1 cellular context compared by ENCODE assay signal in the genomic region with DNA sequence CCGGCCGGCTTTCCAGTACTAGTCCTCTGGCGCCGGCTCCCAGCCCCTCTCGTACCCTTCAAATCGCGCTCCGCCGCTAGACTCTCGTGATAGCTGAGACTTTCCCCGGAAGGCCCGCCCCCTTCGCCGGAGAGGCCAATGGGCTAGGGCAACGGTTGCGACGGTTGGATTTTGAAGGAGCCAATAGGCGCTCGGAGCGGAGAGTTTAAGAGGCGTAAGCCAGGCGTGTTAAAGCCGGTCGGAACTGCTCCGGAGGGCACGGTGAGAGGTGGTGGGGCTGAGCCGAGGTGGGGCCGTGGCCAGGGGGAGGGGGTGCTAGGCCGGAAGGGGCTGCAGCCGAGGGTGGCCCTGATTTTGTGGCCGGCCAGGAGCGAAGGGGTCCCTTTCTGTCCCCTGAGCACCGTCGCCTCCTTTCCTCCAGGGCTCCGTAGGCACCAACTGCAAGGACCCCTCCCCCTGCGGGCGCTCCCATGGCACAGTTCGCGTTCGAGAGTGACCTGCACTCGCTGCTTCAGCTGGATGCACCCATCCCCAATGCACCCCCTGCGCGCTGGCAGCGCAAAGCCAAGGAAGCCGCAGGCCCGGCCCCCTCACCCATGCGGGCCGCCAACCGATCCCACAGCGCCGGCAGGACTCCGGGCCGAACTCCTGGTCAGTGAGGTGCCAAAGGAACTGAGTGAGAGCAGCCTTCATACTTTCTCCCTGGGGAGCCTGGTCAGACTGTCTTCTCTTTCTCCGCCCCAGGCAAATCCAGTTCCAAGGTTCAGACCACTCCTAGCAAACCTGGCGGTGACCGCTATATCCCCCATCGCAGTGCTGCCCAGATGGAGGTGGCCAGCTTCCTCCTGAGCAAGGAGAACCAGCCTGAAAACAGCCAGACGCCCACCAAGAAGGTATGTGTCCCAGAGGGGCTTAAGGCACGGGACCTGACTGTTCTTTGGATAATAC.
TF ChIP-seq lines count a peak whose summit lies in the region.

A gene (plus strand): TSS at position 236 of the 948 bp plus-strand sequence. CDS start 235 bp downstream, at position 471.

TF ChIP-seq in HEK293, 187 proteins besides CTCF, POLR2A, EP300 and RAD21 (continued from another document):
- TF ChIP-seq, protein P1, sequence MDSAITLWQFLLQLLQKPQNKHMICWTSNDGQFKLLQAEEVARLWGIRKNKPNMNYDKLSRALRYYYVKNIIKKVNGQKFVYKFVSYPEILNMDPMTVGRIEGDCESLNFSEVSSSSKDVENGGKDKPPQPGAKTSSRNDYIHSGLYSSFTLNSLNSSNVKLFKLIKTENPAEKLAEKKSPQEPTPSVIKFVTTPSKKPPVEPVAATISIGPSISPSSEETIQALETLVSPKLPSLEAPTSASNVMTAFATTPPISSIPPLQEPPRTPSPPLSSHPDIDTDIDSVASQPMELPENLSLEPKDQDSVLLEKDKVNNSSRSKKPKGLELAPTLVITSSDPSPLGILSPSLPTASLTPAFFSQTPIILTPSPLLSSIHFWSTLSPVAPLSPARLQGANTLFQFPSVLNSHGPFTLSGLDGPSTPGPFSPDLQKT (IDR thresholded peaks at IDR 0.05; ENCODE audit: borderline replicate concordance, low read depth, low read length): no peak
- 0 out of 2 replicates have a peak, but pooled peaks have one; percentile 5 for TF ChIP-seq ZEB2 (tag by site-specific recombination; IDR thresholded peaks at IDR 0.05)
- TF ChIP-seq SP7 (tag by site-specific recombination; IDR thresholded peaks at IDR 0.05): peak; percentile 53
- peak; percentile 53 for TF ChIP-seq ZNF341 (tag by site-specific recombination; IDR thresholded peaks at IDR 0.05; ENCODE audit: low read depth)
- TF ChIP-seq ZNF76 (tag by site-specific recombination; IDR thresholded peaks at IDR 0.05; ENCODE audit: borderline replicate concordance, low read depth): peak; percentile 59; the same call in 1 of the 2 replicates
- TF ChIP-seq, protein P2, sequence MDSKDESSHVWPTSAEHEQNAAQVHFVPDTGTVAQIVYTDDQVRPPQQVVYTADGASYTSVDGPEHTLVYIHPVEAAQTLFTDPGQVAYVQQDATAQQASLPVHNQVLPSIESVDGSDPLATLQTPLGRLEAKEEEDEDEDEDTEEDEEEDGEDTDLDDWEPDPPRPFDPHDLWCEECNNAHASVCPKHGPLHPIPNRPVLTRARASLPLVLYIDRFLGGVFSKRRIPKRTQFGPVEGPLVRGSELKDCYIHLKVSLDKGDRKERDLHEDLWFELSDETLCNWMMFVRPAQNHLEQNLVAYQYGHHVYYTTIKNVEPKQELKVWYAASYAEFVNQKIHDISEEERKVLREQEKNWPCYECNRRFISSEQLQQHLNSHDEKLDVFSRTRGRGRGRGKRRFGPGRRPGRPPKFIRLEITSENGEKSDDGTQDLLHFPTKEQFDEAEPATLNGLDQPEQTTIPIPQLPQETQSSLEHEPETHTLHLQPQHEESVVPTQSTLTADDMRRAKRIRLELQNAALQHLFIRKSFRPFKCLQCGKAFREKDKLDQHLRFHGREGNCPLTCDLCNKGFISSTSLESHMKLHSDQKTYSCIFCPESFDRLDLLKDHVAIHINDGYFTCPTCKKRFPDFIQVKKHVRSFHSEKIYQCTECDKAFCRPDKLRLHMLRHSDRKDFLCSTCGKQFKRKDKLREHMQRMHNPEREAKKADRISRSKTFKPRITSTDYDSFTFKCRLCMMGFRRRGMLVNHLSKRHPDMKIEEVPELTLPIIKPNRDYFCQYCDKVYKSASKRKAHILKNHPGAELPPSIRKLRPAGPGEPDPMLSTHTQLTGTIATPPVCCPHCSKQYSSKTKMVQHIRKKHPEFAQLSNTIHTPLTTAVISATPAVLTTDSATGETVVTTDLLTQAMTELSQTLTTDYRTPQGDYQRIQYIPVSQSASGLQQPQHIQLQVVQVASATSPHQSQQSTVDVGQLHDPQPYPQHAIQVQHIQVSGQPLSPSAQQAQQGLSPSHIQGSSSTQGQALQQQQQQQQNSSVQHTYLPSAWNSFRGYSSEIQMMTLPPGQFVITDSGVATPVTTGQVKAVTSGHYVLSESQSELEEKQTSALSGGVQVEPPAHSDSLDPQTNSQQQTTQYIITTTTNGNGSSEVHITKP (tag by site-specific recombination; IDR thresholded peaks at IDR 0.05): peak; percentile 92
- TF ChIP-seq, protein P3, sequence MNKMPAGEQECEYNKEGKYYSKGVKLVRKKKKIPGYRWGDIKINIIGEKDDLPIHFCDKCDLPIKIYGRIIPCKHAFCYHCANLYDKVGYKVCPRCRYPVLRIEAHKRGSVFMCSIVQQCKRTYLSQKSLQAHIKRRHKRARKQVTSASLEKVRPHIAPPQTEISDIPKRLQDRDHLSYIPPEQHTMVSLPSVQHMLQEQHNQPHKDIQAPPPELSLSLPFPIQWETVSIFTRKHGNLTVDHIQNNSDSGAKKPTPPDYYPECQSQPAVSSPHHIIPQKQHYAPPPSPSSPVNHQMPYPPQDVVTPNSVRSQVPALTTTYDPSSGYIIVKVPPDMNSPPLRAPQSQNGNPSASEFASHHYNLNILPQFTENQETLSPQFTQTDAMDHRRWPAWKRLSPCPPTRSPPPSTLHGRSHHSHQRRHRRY (tag by site-specific recombination; IDR thresholded peaks at IDR 0.05): no peak
- TF ChIP-seq, protein P4, sequence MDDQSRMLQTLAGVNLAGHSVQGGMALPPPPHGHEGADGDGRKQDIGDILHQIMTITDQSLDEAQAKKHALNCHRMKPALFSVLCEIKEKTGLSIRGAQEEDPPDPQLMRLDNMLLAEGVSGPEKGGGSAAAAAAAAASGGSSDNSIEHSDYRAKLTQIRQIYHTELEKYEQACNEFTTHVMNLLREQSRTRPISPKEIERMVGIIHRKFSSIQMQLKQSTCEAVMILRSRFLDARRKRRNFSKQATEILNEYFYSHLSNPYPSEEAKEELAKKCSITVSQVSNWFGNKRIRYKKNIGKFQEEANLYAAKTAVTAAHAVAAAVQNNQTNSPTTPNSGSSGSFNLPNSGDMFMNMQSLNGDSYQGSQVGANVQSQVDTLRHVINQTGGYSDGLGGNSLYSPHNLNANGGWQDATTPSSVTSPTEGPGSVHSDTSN (CRISPR knock-in tag; IDR thresholded peaks at IDR 0.05): no peak
- TF ChIP-seq ZNF169 (tag by site-specific recombination; IDR thresholded peaks at IDR 0.05): no peak
- TF ChIP-seq HOXD13 (CRISPR knock-in tag; IDR thresholded peaks at IDR 0.05; ENCODE audit: borderline replicate concordance): peak; percentile 88; the same call in 1 of the 2 replicates
- TF ChIP-seq, protein P5, sequence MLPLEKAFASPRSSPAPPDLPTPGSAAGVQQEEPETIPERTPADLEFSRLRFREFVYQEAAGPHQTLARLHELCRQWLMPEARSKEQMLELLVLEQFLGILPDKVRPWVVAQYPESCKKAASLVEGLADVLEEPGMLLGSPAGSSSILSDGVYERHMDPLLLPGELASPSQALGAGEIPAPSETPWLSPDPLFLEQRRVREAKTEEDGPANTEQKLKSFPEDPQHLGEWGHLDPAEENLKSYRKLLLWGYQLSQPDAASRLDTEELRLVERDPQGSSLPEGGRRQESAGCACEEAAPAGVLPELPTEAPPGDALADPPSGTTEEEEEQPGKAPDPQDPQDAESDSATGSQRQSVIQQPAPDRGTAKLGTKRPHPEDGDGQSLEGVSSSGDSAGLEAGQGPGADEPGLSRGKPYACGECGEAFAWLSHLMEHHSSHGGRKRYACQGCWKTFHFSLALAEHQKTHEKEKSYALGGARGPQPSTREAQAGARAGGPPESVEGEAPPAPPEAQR (tag by site-specific recombination; IDR thresholded peaks at IDR 0.05): no peak
- 0 out of 2 replicates have a peak, but pooled peaks have one; percentile 10 for TF ChIP-seq WT1 (tag by site-specific recombination; IDR thresholded peaks at IDR 0.05)
- TF ChIP-seq ZNF560 (tag by site-specific recombination; IDR thresholded peaks at IDR 0.05; ENCODE audit: borderline replicate concordance): no peak
- peak; percentile 75; the same call in 1 of the 2 replicates for TF ChIP-seq ZNF792 (tag by site-specific recombination; IDR thresholded peaks at IDR 0.05)
- TF ChIP-seq SP3 (tag by site-specific recombination; IDR thresholded peaks at IDR 0.05): peak; percentile 87
- peak; percentile 32; the same call in 1 of the 2 replicates for TF ChIP-seq ZSCAN30 (tag by site-specific recombination; IDR thresholded peaks at IDR 0.05)
- TF ChIP-seq, protein P6, sequence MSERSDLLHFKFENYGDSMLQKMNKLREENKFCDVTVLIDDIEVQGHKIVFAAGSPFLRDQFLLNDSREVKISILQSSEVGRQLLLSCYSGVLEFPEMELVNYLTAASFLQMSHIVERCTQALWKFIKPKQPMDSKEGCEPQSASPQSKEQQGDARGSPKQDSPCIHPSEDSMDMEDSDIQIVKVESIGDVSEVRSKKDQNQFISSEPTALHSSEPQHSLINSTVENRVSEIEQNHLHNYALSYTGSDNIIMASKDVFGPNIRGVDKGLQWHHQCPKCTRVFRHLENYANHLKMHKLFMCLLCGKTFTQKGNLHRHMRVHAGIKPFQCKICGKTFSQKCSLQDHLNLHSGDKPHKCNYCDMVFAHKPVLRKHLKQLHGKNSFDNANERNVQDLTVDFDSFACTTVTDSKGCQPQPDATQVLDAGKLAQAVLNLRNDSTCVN (tag by site-specific recombination; optimal IDR thresholded peaks at IDR 0.05): peak; percentile 45
- TF ChIP-seq, protein P7, sequence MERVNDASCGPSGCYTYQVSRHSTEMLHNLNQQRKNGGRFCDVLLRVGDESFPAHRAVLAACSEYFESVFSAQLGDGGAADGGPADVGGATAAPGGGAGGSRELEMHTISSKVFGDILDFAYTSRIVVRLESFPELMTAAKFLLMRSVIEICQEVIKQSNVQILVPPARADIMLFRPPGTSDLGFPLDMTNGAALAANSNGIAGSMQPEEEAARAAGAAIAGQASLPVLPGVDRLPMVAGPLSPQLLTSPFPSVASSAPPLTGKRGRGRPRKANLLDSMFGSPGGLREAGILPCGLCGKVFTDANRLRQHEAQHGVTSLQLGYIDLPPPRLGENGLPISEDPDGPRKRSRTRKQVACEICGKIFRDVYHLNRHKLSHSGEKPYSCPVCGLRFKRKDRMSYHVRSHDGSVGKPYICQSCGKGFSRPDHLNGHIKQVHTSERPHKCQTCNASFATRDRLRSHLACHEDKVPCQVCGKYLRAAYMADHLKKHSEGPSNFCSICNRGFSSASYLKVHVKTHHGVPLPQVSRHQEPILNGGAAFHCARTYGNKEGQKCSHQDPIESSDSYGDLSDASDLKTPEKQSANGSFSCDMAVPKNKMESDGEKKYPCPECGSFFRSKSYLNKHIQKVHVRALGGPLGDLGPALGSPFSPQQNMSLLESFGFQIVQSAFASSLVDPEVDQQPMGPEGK (tag by site-specific recombination; IDR thresholded peaks at IDR 0.05): peak; percentile 66
- TF ChIP-seq ZNF416 (tag by site-specific recombination; IDR thresholded peaks at IDR 0.05): no peak
- TF ChIP-seq ZNF266 (tag by site-specific recombination; IDR thresholded peaks at IDR 0.05; ENCODE audit: low read depth): no peak
- peak; percentile 87 for TF ChIP-seq GLIS2 (tag by site-specific recombination; IDR thresholded peaks at IDR 0.05)
